In the genomic region with DNA sequence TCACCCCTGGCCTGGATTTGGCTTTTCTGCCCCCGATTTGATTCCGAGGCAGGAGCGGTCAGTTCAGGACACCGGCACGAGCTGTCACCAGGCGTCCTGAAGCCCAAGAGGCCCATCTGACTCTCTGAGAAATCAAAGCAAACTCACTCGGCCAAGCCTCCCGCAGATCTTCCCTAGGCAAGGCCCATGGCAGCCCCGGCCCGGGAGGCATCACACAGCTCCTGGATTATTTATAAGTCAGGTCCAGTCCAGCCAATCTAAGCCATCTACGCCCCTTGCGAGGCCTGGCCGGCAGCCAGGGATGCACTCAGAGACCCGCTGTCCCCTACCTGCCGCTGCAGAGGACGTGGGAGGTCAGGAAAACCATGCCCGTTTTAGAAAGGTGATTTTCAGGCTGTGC, we compare ENCODE assay signal across 17 cellular contexts.
A peak's percentile ranks its signal among the peaks of the same experiment; 100 is the strongest.
DNase-seq lines count a peak whose midpoint lies in the region; ATAC-seq and TF ChIP-seq lines count a peak whose summit lies in the region.
"Had no signal": no experiment of that assay in that cellular context is flagged by ENCODE, and none has a peak within 500 bp of the region (broad histone marks: within the 10 kb centered on the region; RNA-seq: fewer than 3 reads in every experiment).

No MANE protein-coding gene starts in this region.

- H3K27me3 ChIP-seq in SK-N-SH (ENCODE audit: insufficient read depth): no peaks in the 10 kb centered on the region
- no peaks in the 10 kb centered on the region for H3K27me3 ChIP-seq in H7 (ENCODE audit: control insufficient read depth, insufficient read depth, low read length)
- H3K27me3 ChIP-seq in osteoblast (ENCODE audit: insufficient read depth, low read length): peaks cover 2% of the 10 kb centered on the region
- peaks cover 5% of the 10 kb centered on the region for H3K27me3 ChIP-seq in upper lobe of right lung

- CTCF ChIA-PET in SK-N-SH (lab: Yijun Ruan, JAX): interaction anchor here (0.6 to 1.9 kb wide), 2 partner anchors 9 to 13 kb away, joined by 3 to 6 read pairs; no protein-coding TSS in a partner anchor
- CTCF ChIA-PET in HEK293T (lab: Yijun Ruan, JAX): no interaction called here

- no peaks in the 10 kb centered on the region for H3K9me3 ChIP-seq in SK-N-SH
- no peaks in the 10 kb centered on the region for H3K9me3 ChIP-seq in osteoblast (ENCODE audit: low read depth, low read length)
- no peaks in the 10 kb centered on the region for H3K9me3 ChIP-seq in upper lobe of right lung
- H3K9me3 ChIP-seq: HAP-1 had no signal

- H3K79me2 ChIP-seq in SK-N-SH (ENCODE audit: insufficient read depth) (no peaks in the 10 kb centered on the region), osteoblast (ENCODE audit: insufficient read depth, low read length) (no peaks in the 10 kb centered on the region)

- H3F3A ChIP-seq in SK-N-SH (replicated peaks; ENCODE audit: insufficient read depth): no peaks in the 10 kb centered on the region

- H4K20me1 ChIP-seq in SK-N-SH (ENCODE audit: insufficient read depth) (no peaks in the 10 kb centered on the region), osteoblast (ENCODE audit: insufficient read depth, low read length) (no peaks in the 10 kb centered on the region)

- ATAC-seq in SK-N-SH treated with all-trans-retinoic acid at 6 μM for 48 hours (no peak), upper lobe of right lung (no peak), GM21367 (IDR thresholded peaks at IDR 0.05; ENCODE audit: unreplicated experiment) (no peak)
- ATAC-seq: HepG2 had no signal

- TF ChIP-seq CTCF in SK-N-SH (IDR thresholded peaks at IDR 0.05) (no peak), osteoblast (IDR thresholded peaks at IDR 0.05; ENCODE audit: extremely low read depth, low read depth, low read length) (no peak), upper lobe of right lung (IDR thresholded peaks at IDR 0.05) (no peak)

- H2AFZ ChIP-seq in SK-N-SH (ENCODE audit: low read depth) (no peak overlapping the region), osteoblast (ENCODE audit: low read length) (no peak overlapping the region)

- H3K36me3 ChIP-seq in SK-N-SH (replicated peaks in 1 of 2; ENCODE audit: control insufficient read depth in 1 of 2, insufficient read depth in 2 of 2, low read length in 1 of 2): no peaks in the 10 kb centered on the region
- H3K36me3 ChIP-seq in H7 (replicated peaks; ENCODE audit: control insufficient read depth, insufficient read depth, low read length): no peaks in the 10 kb centered on the region
- H3K36me3 ChIP-seq in osteoblast (ENCODE audit: insufficient read depth, low read length): no peaks in the 10 kb centered on the region
- no peaks in the 10 kb centered on the region for H3K36me3 ChIP-seq in upper lobe of right lung
- H3K36me3 ChIP-seq: BLaER1 treated with 17β-estradiol and CSF1 and Interleukin-3, amounts not matched to agents 10 nM and 100 nM; HAP-1 had no signal

- peak; percentile 76 for DNase-seq in SK-N-SH
- DNase-seq in H7: peak; percentile 41
- peak; percentile 69 for DNase-seq in osteoblast (ENCODE audit: insufficient read length, low spot score, missing footprints)
- peak; percentile 56 for DNase-seq in upper lobe of right lung
- DNase-seq in HEK293T (ENCODE audit: extremely low spot score): no peak
- no peak for DNase-seq in NCI-H128 (lab: John Stamatoyannopoulos, UW; ENCODE audit: unreplicated experiment)
- DNase-seq: Calu3; CD4-positive, CD25-positive, alpha-beta regulatory T cell; DMS79; GOT3; HFFc6 had no signal

- TF ChIP-seq RAD21 in SK-N-SH (IDR thresholded peaks at IDR 0.05; ENCODE audit: low read length): no peak

- H3K4me3 ChIP-seq in SK-N-SH (ENCODE audit: low read depth in 2 of 2, low read length in 1 of 2) (no peak overlapping the region), H7 (ENCODE audit: insufficient read depth, low read depth, low read length) (no peak overlapping the region), osteoblast (ENCODE audit: insufficient read depth, low read length) (no peak overlapping the region), upper lobe of right lung (no peak overlapping the region)
- H3K4me3 ChIP-seq: BLaER1 treated with 17β-estradiol and CSF1 and Interleukin-3, amounts not matched to agents 10 nM and 100 nM; HAP-1 had no signal

- no peak overlapping the region for H3K9ac ChIP-seq in SK-N-SH
- H3K9ac ChIP-seq: BLaER1 treated with 17β-estradiol and CSF1 and Interleukin-3, amounts not matched to agents 10 nM and 100 nM had no signal

- H3K4me1 ChIP-seq in SK-N-SH (ENCODE audit: control insufficient read depth in 1 of 2, insufficient read depth in 2 of 2, low read depth in 1 of 2, low read length in 1 of 2) (peaks cover 4 to 5% of the 10 kb centered on the region in 2 experiments; a peak in 2 of 4 replicates), osteoblast (ENCODE audit: insufficient read depth, low read length) (peaks cover 7% of the 10 kb centered on the region), upper lobe of right lung (no peaks in the 10 kb centered on the region)
- H3K4me1 ChIP-seq: HAP-1 had no signal

- H3K4me2 ChIP-seq in SK-N-SH (no peak overlapping the region), osteoblast (ENCODE audit: insufficient read depth, low read length) (no peak overlapping the region)

- POLR2A ChIA-PET in SK-N-SH (lab: Yijun Ruan, JAX) (no interaction called here), HEK293T (lab: Yijun Ruan, JAX) (no interaction called here)

- no peak for TF ChIP-seq EP300 in SK-N-SH (IDR thresholded peaks at IDR 0.05; ENCODE audit: borderline replicate concordance in 1 of 2, low read depth in 1 of 2, low read length in 1 of 2)

- intact Hi-C loops in upper lobe of right lung (cut with DNase I): no loop called here

- H3K9me2 ChIP-seq in SK-N-SH: no peaks in the 10 kb centered on the region

- 76% methylated on average over 15 of the region's 17 CpGs for WGBS in SK-N-SH (ENCODE audit: low lambda C conversion rate)

- no peak overlapping the region for H3K27ac ChIP-seq in SK-N-SH (ENCODE audit: low read depth in 2 of 2, low read length in 1 of 2)
- no peak overlapping the region for H3K27ac ChIP-seq in osteoblast (ENCODE audit: low read depth, low read length)
- H3K27ac ChIP-seq in upper lobe of right lung: no peak overlapping the region
- H3K27ac ChIP-seq: 22Rv1; BLaER1 treated with 17β-estradiol and CSF1 and Interleukin-3, amounts not matched to agents 10 nM and 100 nM had no signal

TF ChIP-seq in SK-N-SH, 30 proteins besides CTCF, POLR2A, EP300 and RAD21 (continues in another document):
- TF ChIP-seq NRF1 (IDR thresholded peaks at IDR 0.05; ENCODE audit: low read depth, low read length) (no peak), MEF2A (IDR thresholded peaks at IDR 0.05; ENCODE audit: borderline replicate concordance, low read depth) (no peak), YY1 (IDR thresholded peaks at IDR 0.05; ENCODE audit: low read depth) (no peak), MXI1 (IDR thresholded peaks at IDR 0.05; ENCODE audit: low read depth, low read length) (no peak), RFX5 (IDR thresholded peaks at IDR 0.05; ENCODE audit: low read length) (no peak), RXRA (IDR thresholded peaks at IDR 0.05; ENCODE audit: borderline replicate concordance, low read depth) (no peak)
- TF ChIP-seq, protein P1, sequence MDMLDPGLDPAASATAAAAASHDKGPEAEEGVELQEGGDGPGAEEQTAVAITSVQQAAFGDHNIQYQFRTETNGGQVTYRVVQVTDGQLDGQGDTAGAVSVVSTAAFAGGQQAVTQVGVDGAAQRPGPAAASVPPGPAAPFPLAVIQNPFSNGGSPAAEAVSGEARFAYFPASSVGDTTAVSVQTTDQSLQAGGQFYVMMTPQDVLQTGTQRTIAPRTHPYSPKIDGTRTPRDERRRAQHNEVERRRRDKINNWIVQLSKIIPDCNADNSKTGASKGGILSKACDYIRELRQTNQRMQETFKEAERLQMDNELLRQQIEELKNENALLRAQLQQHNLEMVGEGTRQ (IDR thresholded peaks at IDR 0.05; ENCODE audit: borderline replicate concordance, low read depth, low read length): no peak

TF ChIP-seq in SK-N-SH treated with all-trans-retinoic acid at 6 μM for 48 hours, 23 proteins besides CTCF, POLR2A, EP300 and RAD21 (continues in another document):
- no peak for TF ChIP-seq ZNF565 (CRISPR knock-in tag; conservative IDR thresholded peaks at IDR 0.05; ENCODE audit: low read depth)
- TF ChIP-seq, protein P2, sequence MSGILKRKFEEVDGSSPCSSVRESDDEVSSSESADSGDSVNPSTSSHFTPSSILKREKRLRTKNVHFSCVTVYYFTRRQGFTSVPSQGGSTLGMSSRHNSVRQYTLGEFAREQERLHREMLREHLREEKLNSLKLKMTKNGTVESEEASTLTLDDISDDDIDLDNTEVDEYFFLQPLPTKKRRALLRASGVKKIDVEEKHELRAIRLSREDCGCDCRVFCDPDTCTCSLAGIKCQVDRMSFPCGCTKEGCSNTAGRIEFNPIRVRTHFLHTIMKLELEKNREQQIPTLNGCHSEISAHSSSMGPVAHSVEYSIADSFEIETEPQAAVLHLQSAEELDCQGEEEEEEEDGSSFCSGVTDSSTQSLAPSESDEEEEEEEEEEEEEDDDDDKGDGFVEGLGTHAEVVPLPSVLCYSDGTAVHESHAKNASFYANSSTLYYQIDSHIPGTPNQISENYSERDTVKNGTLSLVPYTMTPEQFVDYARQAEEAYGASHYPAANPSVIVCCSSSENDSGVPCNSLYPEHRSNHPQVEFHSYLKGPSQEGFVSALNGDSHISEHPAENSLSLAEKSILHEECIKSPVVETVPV (CRISPR knock-in tag; IDR thresholded peaks at IDR 0.05): no peak
- no peak for TF ChIP-seq OSR1 (CRISPR knock-in tag; IDR thresholded peaks at IDR 0.05)
- TF ChIP-seq ZC3H10 (CRISPR knock-in tag; IDR thresholded peaks at IDR 0.05): no peak

TF ChIP-seq in HEK293T, 16 proteins besides CTCF, POLR2A, EP300 and RAD21:
- TF ChIP-seq CTBP1 (IDR thresholded peaks at IDR 0.05; ENCODE audit: borderline replicate concordance) (no peak), TARDBP (IDR thresholded peaks at IDR 0.05) (no peak), SUZ12 (IDR thresholded peaks at IDR 0.05) (no peak), SP1 (IDR thresholded peaks at IDR 0.05) (no peak), ELF4 (IDR thresholded peaks at IDR 0.05) (no peak)

Comparison
In these comparisons a context has a peak if more than half of its experiments do, and no peak if none do; other contexts are left out.
1. DNase-seq: peak in SK-N-SH (single experiment), H7 (single experiment), osteoblast (single experiment) and upper lobe of right lung (single experiment); none in HEK293T (single experiment) and NCI-H128 (single experiment).